1 cellular context compared by ENCODE assay signal in the genomic region with DNA sequence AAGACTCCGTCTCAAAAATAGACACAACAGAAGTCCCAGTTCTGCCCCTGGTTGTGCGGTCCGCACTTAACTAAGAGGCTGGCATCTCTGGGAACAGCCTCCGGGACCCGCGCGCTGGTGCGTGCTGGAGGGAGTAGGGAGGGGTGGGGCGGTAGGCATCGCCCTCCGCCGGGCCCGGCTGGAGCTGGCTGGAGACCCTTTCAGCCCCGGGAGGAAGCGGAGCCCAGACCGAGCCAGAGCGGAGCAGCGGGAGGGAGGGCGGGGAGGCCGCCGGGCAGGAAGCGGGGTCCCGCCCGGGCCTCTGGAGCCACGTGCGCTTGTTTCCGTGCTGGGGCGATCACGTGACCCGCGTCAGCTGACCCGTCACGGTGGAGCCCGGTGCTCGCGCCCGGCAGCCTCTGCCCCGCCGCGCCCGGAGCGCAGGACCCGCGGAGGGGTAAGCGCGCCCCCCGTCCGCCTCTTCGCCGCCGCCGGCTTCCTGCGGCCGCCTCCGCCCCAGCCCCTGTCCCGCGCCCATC.
TF ChIP-seq lines count a peak whose summit lies in the region.

Gene WDR81 (plus strand): TSS at position 354 of the 518 bp plus-strand sequence. CDS start 256 bp downstream, outside the sequence.

TF ChIP-seq in HepG2, 621 proteins besides CTCF, POLR2A, EP300 and RAD21 (continued from another document and continues in another):
- TF ChIP-seq, protein P1, sequence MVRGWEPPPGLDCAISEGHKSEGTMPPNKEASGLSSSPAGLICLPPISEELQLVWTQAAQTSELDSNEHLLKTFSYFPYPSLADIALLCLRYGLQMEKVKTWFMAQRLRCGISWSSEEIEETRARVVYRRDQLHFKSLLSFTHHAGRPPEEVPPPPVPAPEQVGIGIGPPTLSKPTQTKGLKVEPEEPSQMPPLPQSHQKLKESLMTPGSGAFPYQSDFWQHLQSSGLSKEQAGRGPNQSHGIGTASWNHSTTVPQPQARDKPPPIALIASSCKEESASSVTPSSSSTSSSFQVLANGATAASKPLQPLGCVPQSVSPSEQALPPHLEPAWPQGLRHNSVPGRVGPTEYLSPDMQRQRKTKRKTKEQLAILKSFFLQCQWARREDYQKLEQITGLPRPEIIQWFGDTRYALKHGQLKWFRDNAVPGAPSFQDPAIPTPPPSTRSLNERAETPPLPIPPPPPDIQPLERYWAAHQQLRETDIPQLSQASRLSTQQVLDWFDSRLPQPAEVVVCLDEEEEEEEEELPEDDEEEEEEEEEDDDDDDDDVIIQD (CRISPR knock-in tag; IDR thresholded peaks at IDR 0.05; ENCODE audit: low read depth): peak; percentile 9; the same call in 1 of the 2 replicates
- TF ChIP-seq TAF15 (IDR thresholded peaks at IDR 0.05; ENCODE audit: low read depth, low read length, poor library complexity, severe bottlenecking) (no peak), NCOA2 (CRISPR knock-in tag; IDR thresholded peaks at IDR 0.05) (peak; percentile 29; the same call in 1 of the 2 replicates), ATF7-NPFF (CRISPR knock-in tag; IDR thresholded peaks at IDR 0.05; ENCODE audit: low read depth) (peak; percentile 84), ELF3 (CRISPR knock-in tag; IDR thresholded peaks at IDR 0.05) (peak; percentile 71; the same call in 1 of the 2 replicates), MXD4 (CRISPR knock-in tag; IDR thresholded peaks at IDR 0.05) (peak; percentile 87), AHR (CRISPR knock-in tag; IDR thresholded peaks at IDR 0.05) (no peak), HDAC1 (CRISPR knock-in tag; IDR thresholded peaks at IDR 0.05) (peak; percentile 86), NR2F6 (IDR thresholded peaks at IDR 0.05) (no peak), NR2F6 (CRISPR knock-in tag; IDR thresholded peaks at IDR 0.05) (peak; percentile 55; the same call in 1 of the 2 replicates), YY1 (IDR thresholded peaks at IDR 0.05; ENCODE audit: insufficient read depth, insufficient replicate concordance, low read depth, low read length) (peak; percentile 64), ZNF770 (CRISPR knock-in tag; IDR thresholded peaks at IDR 0.05) (peak; percentile 68; the same call in 1 of the 2 replicates), NFE2 (CRISPR knock-in tag; IDR thresholded peaks at IDR 0.05) (no peak), ZNF431 (CRISPR knock-in tag; IDR thresholded peaks at IDR 0.05; ENCODE audit: borderline replicate concordance, low read depth) (0 out of 2 replicates have a peak, but pooled peaks have one; percentile 6), PHF8 (CRISPR knock-in tag; IDR thresholded peaks at IDR 0.05) (peak; percentile 36), TAF1 (CRISPR knock-in tag; IDR thresholded peaks at IDR 0.05) (peak; percentile 21; the same call in 1 of the 2 replicates), NAIF1 (CRISPR knock-in tag; IDR thresholded peaks at IDR 0.05; ENCODE audit: borderline replicate concordance) (peak; percentile 40; the same call in 1 of the 2 replicates), SMAD9 (CRISPR knock-in tag; IDR thresholded peaks at IDR 0.05) (no peak), FOXO1 (CRISPR knock-in tag; IDR thresholded peaks at IDR 0.05) (peak; percentile 54; the same call in 1 of the 2 replicates), CBX2 (IDR thresholded peaks at IDR 0.05; ENCODE audit: low read depth, low read length) (no peak), CBX2 (CRISPR knock-in tag; IDR thresholded peaks at IDR 0.05; ENCODE audit: low read depth) (no peak), ZMAT3 (CRISPR knock-in tag; conservative IDR thresholded peaks at IDR 0.05) (peak; percentile 74; the same call in 1 of the 2 replicates), NR2C2 (CRISPR knock-in tag; IDR thresholded peaks at IDR 0.05; ENCODE audit: borderline replicate concordance) (peak; percentile 60; the same call in 1 of the 2 replicates), ZNF792 (CRISPR knock-in tag; IDR thresholded peaks at IDR 0.05) (peak; percentile 53; the same call in 1 of the 2 replicates), ZNF678 (CRISPR knock-in tag; IDR thresholded peaks at IDR 0.05) (0 out of 2 replicates have a peak, but pooled peaks have one; percentile 58), ZBTB37 (CRISPR knock-in tag; IDR thresholded peaks at IDR 0.05) (no peak), CCDC6 (CRISPR knock-in tag; IDR thresholded peaks at IDR 0.05) (0 out of 2 replicates have a peak, but pooled peaks have one; percentile 59), ZSCAN29 (CRISPR knock-in tag; conservative IDR thresholded peaks at IDR 0.05) (0 out of 2 replicates have a peak, but pooled peaks have one; percentile 39), SIN3B (IDR thresholded peaks at IDR 0.05; ENCODE audit: low read length) (peak; percentile 55; the same call in 1 of the 2 replicates), MED1 (CRISPR knock-in tag; IDR thresholded peaks at IDR 0.05) (peak; percentile 73), SMAD3 (CRISPR knock-in tag; IDR thresholded peaks at IDR 0.05) (0 out of 2 replicates have a peak, but pooled peaks have one; percentile 26), KMT2B (CRISPR knock-in tag; IDR thresholded peaks at IDR 0.05) (peak; percentile 64; the same call in 1 of the 2 replicates), ZNF709 (CRISPR knock-in tag; IDR thresholded peaks at IDR 0.05) (no peak), ZSCAN25 (CRISPR knock-in tag; IDR thresholded peaks at IDR 0.05) (peak; percentile 16; the same call in 1 of the 2 replicates), SOX6 (IDR thresholded peaks at IDR 0.05) (no peak), SOX6 (CRISPR knock-in tag; IDR thresholded peaks at IDR 0.05) (peak; percentile 22; the same call in 1 of the 2 replicates), ZNF484 (CRISPR knock-in tag; IDR thresholded peaks at IDR 0.05; ENCODE audit: borderline replicate concordance, low read depth) (no peak), SAFB2 (CRISPR knock-in tag; IDR thresholded peaks at IDR 0.05; ENCODE audit: borderline replicate concordance, low read depth) (no peak), MED8 (CRISPR knock-in tag; IDR thresholded peaks at IDR 0.05; ENCODE audit: insufficient replicate concordance) (peak; percentile 24), ZBTB7B (CRISPR knock-in tag; IDR thresholded peaks at IDR 0.05) (peak; percentile 32; the same call in 1 of the 2 replicates), ZBTB10 (CRISPR knock-in tag; IDR thresholded peaks at IDR 0.05; ENCODE audit: borderline replicate concordance) (no peak)
- TF ChIP-seq, protein P2, sequence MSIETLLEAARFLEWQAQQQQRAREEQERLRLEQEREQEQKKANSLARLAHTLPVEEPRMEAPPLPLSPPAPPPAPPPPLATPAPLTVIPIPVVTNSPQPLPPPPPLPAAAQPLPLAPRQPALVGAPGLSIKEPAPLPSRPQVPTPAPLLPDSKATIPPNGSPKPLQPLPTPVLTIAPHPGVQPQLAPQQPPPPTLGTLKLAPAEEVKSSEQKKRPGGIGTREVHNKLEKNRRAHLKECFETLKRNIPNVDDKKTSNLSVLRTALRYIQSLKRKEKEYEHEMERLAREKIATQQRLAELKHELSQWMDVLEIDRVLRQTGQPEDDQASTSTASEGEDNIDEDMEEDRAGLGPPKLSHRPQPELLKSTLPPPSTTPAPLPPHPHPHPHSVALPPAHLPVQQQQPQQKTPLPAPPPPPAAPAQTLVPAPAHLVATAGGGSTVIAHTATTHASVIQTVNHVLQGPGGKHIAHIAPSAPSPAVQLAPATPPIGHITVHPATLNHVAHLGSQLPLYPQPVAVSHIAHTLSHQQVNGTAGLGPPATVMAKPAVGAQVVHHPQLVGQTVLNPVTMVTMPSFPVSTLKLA (IDR thresholded peaks at IDR 0.05): peak; percentile 93
- TF ChIP-seq, protein P3, sequence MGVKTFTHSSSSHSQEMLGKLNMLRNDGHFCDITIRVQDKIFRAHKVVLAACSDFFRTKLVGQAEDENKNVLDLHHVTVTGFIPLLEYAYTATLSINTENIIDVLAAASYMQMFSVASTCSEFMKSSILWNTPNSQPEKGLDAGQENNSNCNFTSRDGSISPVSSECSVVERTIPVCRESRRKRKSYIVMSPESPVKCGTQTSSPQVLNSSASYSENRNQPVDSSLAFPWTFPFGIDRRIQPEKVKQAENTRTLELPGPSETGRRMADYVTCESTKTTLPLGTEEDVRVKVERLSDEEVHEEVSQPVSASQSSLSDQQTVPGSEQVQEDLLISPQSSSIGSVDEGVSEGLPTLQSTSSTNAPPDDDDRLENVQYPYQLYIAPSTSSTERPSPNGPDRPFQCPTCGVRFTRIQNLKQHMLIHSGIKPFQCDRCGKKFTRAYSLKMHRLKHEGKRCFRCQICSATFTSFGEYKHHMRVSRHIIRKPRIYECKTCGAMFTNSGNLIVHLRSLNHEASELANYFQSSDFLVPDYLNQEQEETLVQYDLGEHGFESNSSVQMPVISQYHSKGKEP (CRISPR knock-in tag; IDR thresholded peaks at IDR 0.05): 0 out of 2 replicates have a peak, but pooled peaks have one; percentile 18
- TF ChIP-seq, protein P4, sequence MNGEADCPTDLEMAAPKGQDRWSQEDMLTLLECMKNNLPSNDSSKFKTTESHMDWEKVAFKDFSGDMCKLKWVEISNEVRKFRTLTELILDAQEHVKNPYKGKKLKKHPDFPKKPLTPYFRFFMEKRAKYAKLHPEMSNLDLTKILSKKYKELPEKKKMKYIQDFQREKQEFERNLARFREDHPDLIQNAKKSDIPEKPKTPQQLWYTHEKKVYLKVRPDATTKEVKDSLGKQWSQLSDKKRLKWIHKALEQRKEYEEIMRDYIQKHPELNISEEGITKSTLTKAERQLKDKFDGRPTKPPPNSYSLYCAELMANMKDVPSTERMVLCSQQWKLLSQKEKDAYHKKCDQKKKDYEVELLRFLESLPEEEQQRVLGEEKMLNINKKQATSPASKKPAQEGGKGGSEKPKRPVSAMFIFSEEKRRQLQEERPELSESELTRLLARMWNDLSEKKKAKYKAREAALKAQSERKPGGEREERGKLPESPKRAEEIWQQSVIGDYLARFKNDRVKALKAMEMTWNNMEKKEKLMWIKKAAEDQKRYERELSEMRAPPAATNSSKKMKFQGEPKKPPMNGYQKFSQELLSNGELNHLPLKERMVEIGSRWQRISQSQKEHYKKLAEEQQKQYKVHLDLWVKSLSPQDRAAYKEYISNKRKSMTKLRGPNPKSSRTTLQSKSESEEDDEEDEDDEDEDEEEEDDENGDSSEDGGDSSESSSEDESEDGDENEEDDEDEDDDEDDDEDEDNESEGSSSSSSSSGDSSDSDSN (CRISPR knock-in tag; IDR thresholded peaks at IDR 0.05): 0 out of 2 replicates have a peak, but pooled peaks have one; percentile 48
- TF ChIP-seq, protein P5, sequence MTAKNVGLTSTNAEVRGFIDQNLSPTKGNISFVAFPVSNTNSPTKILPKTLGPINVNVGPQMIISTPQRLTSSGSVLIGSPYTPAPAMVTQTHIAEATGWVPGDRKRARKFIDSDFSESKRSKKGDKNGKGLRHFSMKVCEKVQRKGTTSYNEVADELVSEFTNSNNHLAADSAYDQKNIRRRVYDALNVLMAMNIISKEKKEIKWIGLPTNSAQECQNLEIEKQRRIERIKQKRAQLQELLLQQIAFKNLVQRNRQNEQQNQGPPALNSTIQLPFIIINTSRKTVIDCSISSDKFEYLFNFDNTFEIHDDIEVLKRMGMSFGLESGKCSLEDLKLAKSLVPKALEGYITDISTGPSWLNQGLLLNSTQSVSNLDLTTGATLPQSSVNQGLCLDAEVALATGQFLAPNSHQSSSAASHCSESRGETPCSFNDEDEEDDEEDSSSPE (CRISPR knock-in tag; IDR thresholded peaks at IDR 0.05): peak; percentile 63
- TF ChIP-seq, protein P6, sequence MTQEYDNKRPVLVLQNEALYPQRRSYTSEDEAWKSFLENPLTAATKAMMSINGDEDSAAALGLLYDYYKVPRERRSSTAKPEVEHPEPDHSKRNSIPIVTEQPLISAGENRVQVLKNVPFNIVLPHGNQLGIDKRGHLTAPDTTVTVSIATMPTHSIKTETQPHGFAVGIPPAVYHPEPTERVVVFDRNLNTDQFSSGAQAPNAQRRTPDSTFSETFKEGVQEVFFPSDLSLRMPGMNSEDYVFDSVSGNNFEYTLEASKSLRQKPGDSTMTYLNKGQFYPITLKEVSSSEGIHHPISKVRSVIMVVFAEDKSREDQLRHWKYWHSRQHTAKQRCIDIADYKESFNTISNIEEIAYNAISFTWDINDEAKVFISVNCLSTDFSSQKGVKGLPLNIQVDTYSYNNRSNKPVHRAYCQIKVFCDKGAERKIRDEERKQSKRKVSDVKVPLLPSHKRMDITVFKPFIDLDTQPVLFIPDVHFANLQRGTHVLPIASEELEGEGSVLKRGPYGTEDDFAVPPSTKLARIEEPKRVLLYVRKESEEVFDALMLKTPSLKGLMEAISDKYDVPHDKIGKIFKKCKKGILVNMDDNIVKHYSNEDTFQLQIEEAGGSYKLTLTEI (CRISPR knock-in tag; conservative IDR thresholded peaks at IDR 0.05): no peak
